Comparison of ENCODE assay signal across 11 cellular contexts in genomic region chr9:88781500-88782391, GRCh38.
DNase-seq lines count a peak whose midpoint lies in the region; ATAC-seq and TF ChIP-seq lines count a peak whose summit lies in the region.
"Had no signal": no experiment of that assay in that cellular context is flagged by ENCODE, and none has a peak within 500 bp of the region (broad histone marks: within the 10 kb centered on the region; RNA-seq: fewer than 3 reads in every experiment).

No MANE protein-coding gene starts in this region.

- H3K36me3 Mint-ChIP-seq in progenitor cell of endocrine pancreas (ENCODE audit: insufficient read depth) (no peaks in the 10 kb centered on the region), immature natural killer cell (no peaks in the 10 kb centered on the region)
- H3K36me3 Mint-ChIP-seq in activated T-helper 17 cell treated with anti-CD3 and anti-CD28 coated beads, Interleukin-2, amount 50 U/mL, for 72 hours (ENCODE audit: low read depth) = no peaks in the 10 kb centered on the region

- H3K4me3 Mint-ChIP-seq in progenitor cell of endocrine pancreas (ENCODE audit: low read depth) = no peak overlapping the region
- H3K4me3 Mint-ChIP-seq in activated T-helper 17 cell treated with anti-CD3 and anti-CD28 coated beads, Interleukin-2, amount 50 U/mL, for 72 hours = no peak overlapping the region
- H3K4me3 Mint-ChIP-seq in immature natural killer cell = no peak overlapping the region
- H3K4me3 Mint-ChIP-seq: activated naive CD8-positive, alpha-beta T cell had no signal

- H3K27me3 ChIP-seq in H7 (ENCODE audit: control insufficient read depth, insufficient read depth, low read length) = no peaks in the 10 kb centered on the region

- no peak for TF ChIP-seq POLR2A in GM18505 (IDR thresholded peaks at IDR 0.05; ENCODE audit: borderline replicate concordance, extremely low read depth, insufficient read depth, insufficient read length)

- H3K4me3 ChIP-seq in H7 (ENCODE audit: insufficient read depth, low read depth, low read length) (no peak overlapping the region), foreskin fibroblast (ENCODE audit: low read depth in 1 of 2, low read length in 2 of 2) (no peak overlapping the region)

- H3K27me3 Mint-ChIP-seq in progenitor cell of endocrine pancreas (peaks cover 22% of the 10 kb centered on the region), immature natural killer cell (ENCODE audit: low read depth in 3 of 3) (peaks cover under 1 to 12% (median 1%) of the 10 kb centered on the region in 3 donors)
- H3K27me3 Mint-ChIP-seq in activated T-helper 17 cell treated with anti-CD3 and anti-CD28 coated beads, Interleukin-2, amount 50 U/mL, for 72 hours = peaks cover 18% of the 10 kb centered on the region

- H3K4me1 Mint-ChIP-seq in progenitor cell of endocrine pancreas (ENCODE audit: low read depth) (peaks cover 4% of the 10 kb centered on the region), immature natural killer cell (peaks cover 9 to 12% of the 10 kb centered on the region in 2 donors)
- H3K4me1 Mint-ChIP-seq in activated T-helper 17 cell treated with anti-CD3 and anti-CD28 coated beads, Interleukin-2, amount 50 U/mL, for 72 hours = no peaks in the 10 kb centered on the region

- in situ Hi-C loops in SK-MEL-5 (cut with HindIII; ENCODE audit: low pct_unique_long_range_greater_than_20kb, low sequenced_read_pairs) = no loop called here

- ATAC-seq in activated T-helper 17 cell treated with anti-CD3 and anti-CD28 coated beads, Interleukin-2, amount 50 U/mL, for 72 hours (replicated peaks) = no peak
- no peak for ATAC-seq in GM18505 (IDR thresholded peaks at IDR 0.05; ENCODE audit: unreplicated experiment)
- no peak for ATAC-seq in HG03432 (IDR thresholded peaks at IDR 0.05; ENCODE audit: unreplicated experiment)
- ATAC-seq: left colon had no signal

- DNase-seq in H7 (peak; percentile 50), SK-MEL-5 (ENCODE audit: low read depth, low spot score) (peak; percentile 49), foreskin fibroblast (peak; percentile 71 to 77), progenitor cell of endocrine pancreas (ENCODE audit: low spot score, unreplicated experiment) (no peak), immature natural killer cell (no peak)
- DNase-seq: left colon, RPMI8226 had no signal

- H3K27ac Mint-ChIP-seq in progenitor cell of endocrine pancreas = no peak overlapping the region
- no peak overlapping the region for H3K27ac Mint-ChIP-seq in activated T-helper 17 cell treated with anti-CD3 and anti-CD28 coated beads, Interleukin-2, amount 50 U/mL, for 72 hours
- no peak overlapping the region for H3K27ac Mint-ChIP-seq in immature natural killer cell
- H3K27ac Mint-ChIP-seq: activated naive CD8-positive, alpha-beta T cell had no signal

- H3K9me3 Mint-ChIP-seq in progenitor cell of endocrine pancreas (ENCODE audit: low read depth) (no peaks in the 10 kb centered on the region), immature natural killer cell (no peaks in the 10 kb centered on the region)
- no peaks in the 10 kb centered on the region for H3K9me3 Mint-ChIP-seq in activated T-helper 17 cell treated with anti-CD3 and anti-CD28 coated beads, Interleukin-2, amount 50 U/mL, for 72 hours

- peak; percentile 53 for TF ChIP-seq CTCF in foreskin fibroblast (IDR thresholded peaks at IDR 0.05; ENCODE audit: low read depth, low read length)
- peak; percentile 41 for TF ChIP-seq CTCF in progenitor cell of endocrine pancreas (IDR thresholded peaks at IDR 0.05; ENCODE audit: unreplicated experiment)

- no peaks in the 10 kb centered on the region for H3K36me3 ChIP-seq in H7 (replicated peaks; ENCODE audit: control insufficient read depth, insufficient read depth, low read length)

Comparison
In these comparisons a context has a peak if more than half of its experiments do, and no peak if none do; other contexts are left out.
1. DNase-seq: peak in H7 (single experiment), SK-MEL-5 (single experiment) and foreskin fibroblast (2 of 2); none in progenitor cell of endocrine pancreas (single experiment) and immature natural killer cell (0 of 3).